Comparison of ENCODE assay signal across 16 cellular contexts in the genomic region with DNA sequence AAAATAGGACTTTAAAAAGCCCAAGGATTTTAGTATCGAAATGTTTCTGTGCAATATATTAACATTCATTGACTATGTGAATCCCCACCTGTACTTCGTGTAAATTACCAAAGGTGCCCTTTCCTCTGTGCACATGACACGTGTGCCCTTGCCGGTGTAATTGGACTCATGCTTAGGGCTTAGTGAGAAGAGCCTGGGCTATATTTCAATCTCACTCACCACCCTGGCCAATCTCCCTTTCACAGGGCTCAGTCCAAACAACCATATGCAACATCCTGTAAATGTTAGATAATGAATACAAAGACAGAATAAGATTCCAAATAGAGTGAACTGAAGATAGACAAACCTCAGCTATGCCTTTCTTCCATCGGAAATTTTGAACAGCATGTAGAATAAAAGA.
"Had no signal": no experiment of that assay in that cellular context is flagged by ENCODE, and none has a peak within 500 bp of the region (broad histone marks: within the 10 kb centered on the region; RNA-seq: fewer than 3 reads in every experiment).

No MANE protein-coding gene starts in this region.

- H3K27me3 ChIP-seq: ovary, right lobe of liver, tibial artery, upper lobe of right lung, vagina had no signal

- H3K4me1 ChIP-seq: right lobe of liver, tibial artery, upper lobe of right lung, vagina had no signal

- H3K9me3 ChIP-seq: ovary, right lobe of liver, tibial artery, upper lobe of right lung, vagina had no signal

- H3K4me3 ChIP-seq: coronary artery, ovary, right lobe of liver, tibial artery, upper lobe of right lung, vagina had no signal

- ATAC-seq: naive thymus-derived CD4-positive, alpha-beta T cell; stimulated activated memory B cell treated with anti-CD40 and anti-IgM and Interleukin-4, amounts not matched to agents 10 μg/mL and 1 μg/mL and 100 μg/mL, for 72 hours; upper lobe of right lung had no signal

- H3K36me3 ChIP-seq: ovary, right lobe of liver, tibial artery, upper lobe of right lung, vagina had no signal

- DNase-seq: effector CD4-positive, alpha-beta T cell; endodermal cell; erythroblast; foreskin melanocyte; islet precursor cell; mesendoderm; naive thymus-derived CD4-positive, alpha-beta T cell; nucleus accumbens; ovary; right lobe of liver; stimulated activated CD4-positive, alpha-beta T cell treated with anti-CD3 and anti-CD28 coated beads, Interleukin-4, amount 100 ng/mL, for 24 hours; tibial artery; upper lobe of right lung had no signal

- H3K27ac ChIP-seq: coronary artery, ovary, right lobe of liver, tibial artery, upper lobe of right lung, vagina had no signal
